8 cellular contexts compared by ENCODE assay signal in genomic region chr1:84442256-84442655, GRCh38. TPM values are rescaled to one million over a fixed set of nuclear protein-coding genes. Genes with fewer than 3 reads are reported as not detected.
DNase-seq lines count a peak whose midpoint lies in the region; ATAC-seq and TF ChIP-seq lines count a peak whose summit lies in the region.

No MANE protein-coding gene starts in this region.

- peak overlapping the region in 1 of 10 donors; percentile 31 for H3K27ac ChIP-seq in heart right ventricle

- peak in 8 of 9 donors; percentile 18 to 67 (median 54) for TF ChIP-seq CTCF in heart right ventricle (IDR thresholded peaks at IDR 0.05)

- no peak overlapping the region for H3K4me3 ChIP-seq in heart right ventricle

- ATAC-seq in GM18498 (IDR thresholded peaks at IDR 0.05; ENCODE audit: unreplicated experiment) (peak; percentile 89), HG02763 (IDR thresholded peaks at IDR 0.05; ENCODE audit: unreplicated experiment) (peak; percentile 98), heart right ventricle (peak in 7 of 8 donors; percentile 58 to 89 (median 83))
- peak; percentile 97 for ATAC-seq in stimulated activated naive CD8-positive, alpha-beta T cell treated with anti-CD3 and anti-CD28 coated beads, Interleukin-15, Interleukin-2, amounts not matched to agents 100 U/mL and 50 U/mL, for 24 hours

- intact Hi-C loops in heart right ventricle (cut with DNase I): loop anchor here in 9 of 10 donors (1.0 to 10.0 kb wide), 12 partner anchors 93 to 331 kb away; no protein-coding TSS in a partner anchor

- H3K4me1 ChIP-seq in heart right ventricle: peaks cover 0 to 24% (median 1%) of the 10 kb centered on the region in 9 donors

- no peaks in the 10 kb centered on the region for H3K9me3 Mint-ChIP-seq in activated naive CD8-positive, alpha-beta T cell (ENCODE audit: low read depth)

- H3K4me3 Mint-ChIP-seq in activated naive CD8-positive, alpha-beta T cell: peak overlapping the region; percentile 56

- no peaks in the 10 kb centered on the region for H3K9me3 ChIP-seq in heart right ventricle

- H3K27me3 Mint-ChIP-seq in activated naive CD8-positive, alpha-beta T cell: peaks cover 2% of the 10 kb centered on the region

- H3K27me3 ChIP-seq in heart right ventricle: peaks cover 0 to 9% (median 0%) of the 10 kb centered on the region in 7 donors

- DNase-seq in AML-193 (lab: John Stamatoyannopoulos, UW): peak; percentile 94 to 98
- peak; percentile 42 for DNase-seq in NCI-H146 (lab: John Stamatoyannopoulos, UW)
- DNase-seq in heart right ventricle: peak in 1 of 2 donors; percentile 13
- DNase-seq in stimulated activated naive CD8-positive, alpha-beta T cell treated with anti-CD3 and anti-CD28 coated beads, Interleukin-15, Interleukin-2, amounts not matched to agents 100 U/mL and 50 U/mL, for 24 hours: no peak
- no peak for DNase-seq in retina

- H3K36me3 Mint-ChIP-seq in activated naive CD8-positive, alpha-beta T cell: peaks cover 3% of the 10 kb centered on the region

- peaks cover 17% of the 10 kb centered on the region for H3K4me1 Mint-ChIP-seq in activated naive CD8-positive, alpha-beta T cell (ENCODE audit: low read depth)

- WGBS in heart right ventricle, 2 donors: 15 to 20% methylated on average over 2 of the region's 2 CpGs

- no peaks in the 10 kb centered on the region for H3K36me3 ChIP-seq in heart right ventricle

- peak overlapping the region; percentile 72 for H3K27ac Mint-ChIP-seq in activated naive CD8-positive, alpha-beta T cell

RNA-seq across cellular contexts. Expression of gene RPF1, which starts 36.8 kb away (rescaled TPM):
- 10 to 100 TPM; 28.0 to 38.9 (median 32.0) TPM for total RNA-seq in heart right ventricle
- 10 to 100 TPM; 17.9 to 45.8 TPM for polyA plus RNA-seq in heart right ventricle

RNA-seq across cellular contexts. Expression of gene DNASE2B, which starts 44.0 kb away (rescaled TPM):
- under 1 TPM in 1 of 10 donors, not detected in 9; 0.20 TPM for total RNA-seq in heart right ventricle
- not detected for polyA plus RNA-seq in heart right ventricle

Comparison
In these comparisons a context has a peak if more than half of its experiments do, and no peak if none do; other contexts are left out.
1. DNase-seq: peak in AML-193 (2 of 2) and NCI-H146 (single experiment); none in stimulated activated naive CD8-positive, alpha-beta T cell treated with anti-CD3 and anti-CD28 coated beads, Interleukin-15, Interleukin-2, amounts not matched to agents 100 U/mL and 50 U/mL, for 24 hours (single experiment) and retina (single experiment).
2. Peak in every context shown above with its lines, with median percentiles within 50 percentile points of each other: ATAC-seq.